In the genomic region with DNA sequence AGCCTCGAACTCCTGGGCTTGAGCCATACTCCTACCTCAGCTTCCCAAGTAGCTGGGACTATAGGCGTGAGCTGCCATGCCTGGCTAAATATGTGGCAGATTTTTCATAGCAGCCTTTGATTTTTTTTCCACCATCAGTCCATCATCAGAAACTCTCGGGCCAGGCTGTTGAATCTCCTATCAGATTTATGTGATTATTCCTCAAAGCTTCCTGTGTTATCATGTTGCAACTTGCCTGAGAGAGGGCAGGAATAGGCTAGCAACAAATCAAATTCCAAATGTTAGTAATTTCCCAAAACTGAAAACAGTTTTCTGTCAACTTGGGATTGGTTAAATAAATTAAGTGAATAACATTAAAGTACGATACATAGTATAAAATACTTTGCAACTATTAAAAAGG, we compare ENCODE assay signal across 16 cellular contexts. TPM values are rescaled to one million over a fixed set of nuclear protein-coding genes. Genes with fewer than 3 reads are reported as not detected.
DNase-seq lines count a peak whose midpoint lies in the region; ATAC-seq and TF ChIP-seq lines count a peak whose summit lies in the region.
"Had no signal": no experiment of that assay in that cellular context is flagged by ENCODE, and none has a peak within 500 bp of the region (broad histone marks: within the 10 kb centered on the region; RNA-seq: fewer than 3 reads in every experiment).

No MANE protein-coding gene starts in this region.

- POLR2A ChIA-PET in MCF 10A (lab: Yijun Ruan, JAX) = interaction anchor here (0.7 to 5.2 kb wide), 17 partner anchors 8 to 139 kb away, joined by 3 to 42 read pairs (median 4); no protein-coding TSS in a partner anchor
- POLR2A ChIA-PET in naive thymus-derived CD4-positive, alpha-beta T cell (lab: Charles Lee) = interaction anchor here (0.7 to 3.8 kb wide), 5 partner anchors 12 to 54 kb away, joined by 3 to 36 read pairs (median 4); a partner anchor contains a TSS

- peak; percentile 69 for DNase-seq in NCI-H2171 treated with DMSO at 0.1 percent for 48 hours (lab: John Stamatoyannopoulos, UW)
- DNase-seq in MCF 10A (ENCODE audit: unreplicated experiment) = no peak
- no peak for DNase-seq in naive thymus-derived CD4-positive, alpha-beta T cell
- no peak for DNase-seq in DMS79 treated with DMSO at 0.1 percent for 48 hours (lab: John Stamatoyannopoulos, UW)
- no peak for DNase-seq in SIG-M5 treated with dmso at 0.1 percent for 504 hours (lab: John Stamatoyannopoulos, UW; ENCODE audit: unreplicated experiment)
- DNase-seq in AG08395 (ENCODE audit: low spot score) = no peak
- DNase-seq: H7, MG63, NCI-H1092, NCI-H146, NCI-H345, NCI-H774, SHP77 treated with DMSO at 0.1 percent for 48 hours had no signal

- BruUV-seq in MCF 10A (replicated peaks; lab: Mats Ljungman, UMichigan) = no TSS peak

- no peaks in the 10 kb centered on the region for H3K9me3 ChIP-seq in naive thymus-derived CD4-positive, alpha-beta T cell (ENCODE audit: control insufficient read depth in 2 of 3, low read length in 3 of 3)
- H3K9me3 ChIP-seq: A549, MG63 had no signal

- TF ChIP-seq CTCF in C4-2B (conservative IDR thresholded peaks at IDR 0.05) (no peak), MCF 10A (IDR thresholded peaks at IDR 0.05; ENCODE audit: unreplicated experiment) (no peak)

- peaks cover 0 to 6% (median 0%) of the 10 kb centered on the region in 3 experiments for H3K36me3 ChIP-seq in naive thymus-derived CD4-positive, alpha-beta T cell (ENCODE audit: control insufficient read depth in 2 of 3, insufficient read depth in 3 of 3, low read length in 3 of 3)

- intact Hi-C loops in MCF 10A (cut with micrococcal nuclease) = no loop called here
- intact Hi-C loops in naive thymus-derived CD4-positive, alpha-beta T cell (cut with micrococcal nuclease) = no loop called here

- no peaks in the 10 kb centered on the region for H3K27me3 Mint-ChIP-seq in MCF 10A (ENCODE audit: insufficient read depth, unreplicated experiment)
- no peaks in the 10 kb centered on the region for H3K27me3 Mint-ChIP-seq in naive thymus-derived CD4-positive, alpha-beta T cell

- peaks cover 27% of the 10 kb centered on the region for H3K4me1 Mint-ChIP-seq in MCF 10A (ENCODE audit: insufficient read depth, unreplicated experiment)
- peaks cover 22 to 47% (median 36%) of the 10 kb centered on the region in 7 donors for H3K4me1 Mint-ChIP-seq in naive thymus-derived CD4-positive, alpha-beta T cell

- no peak for ATAC-seq in naive thymus-derived CD4-positive, alpha-beta T cell
- ATAC-seq: A549 had no signal

- H3K4me1 ChIP-seq in naive thymus-derived CD4-positive, alpha-beta T cell (ENCODE audit: control insufficient read depth in 2 of 2, insufficient read depth in 2 of 2, low read length in 2 of 2) = peaks cover 8 to 10% of the 10 kb centered on the region in 2 donors

- no peak overlapping the region for H3K4me3 Mint-ChIP-seq in MCF 10A (ENCODE audit: unreplicated experiment)
- no peak overlapping the region for H3K4me3 Mint-ChIP-seq in naive thymus-derived CD4-positive, alpha-beta T cell
- H3K4me3 Mint-ChIP-seq: CD14-positive monocyte had no signal

- H3K4me3 ChIP-seq in naive thymus-derived CD4-positive, alpha-beta T cell (ENCODE audit: low read length) = no peak overlapping the region
- H3K4me3 ChIP-seq: A549, MG63 had no signal

- H3K27me3 ChIP-seq in naive thymus-derived CD4-positive, alpha-beta T cell (ENCODE audit: control insufficient read depth in 2 of 2, insufficient read depth in 2 of 2, low read length in 2 of 2) = no peaks in the 10 kb centered on the region
- H3K27me3 ChIP-seq: MG63 had no signal

- CTCF ChIA-PET in MCF 10A (lab: Yijun Ruan, JAX) = interaction anchor here (1.6 to 5.6 kb wide), 5 partner anchors 10 to 106 kb away, joined by 8 to 45 read pairs (median 17); no protein-coding TSS in a partner anchor
- CTCF ChIA-PET in naive thymus-derived CD4-positive, alpha-beta T cell (lab: Charles Lee) = interaction anchor here (0.6 to 4.1 kb wide), 3 partner anchors 11 to 59 kb away, joined by 3 to 26 read pairs (median 4); no protein-coding TSS in a partner anchor

- peaks cover 9% of the 10 kb centered on the region for H3K36me3 Mint-ChIP-seq in MCF 10A (ENCODE audit: insufficient read depth, unreplicated experiment)
- peaks cover 0 to 8% (median 0%) of the 10 kb centered on the region in 5 donors for H3K36me3 Mint-ChIP-seq in naive thymus-derived CD4-positive, alpha-beta T cell

- peak overlapping the region; percentile 11 for H3K27ac Mint-ChIP-seq in MCF 10A (ENCODE audit: low read depth, unreplicated experiment)
- H3K27ac Mint-ChIP-seq in naive thymus-derived CD4-positive, alpha-beta T cell = peak overlapping the region in 6 of 9 donors; percentile 49 to 100 (median 88)
- H3K27ac Mint-ChIP-seq: CD14-positive monocyte had no signal

- H3K27ac ChIP-seq in C4-2B = peak overlapping the region; percentile 8; the same call in 1 of the 2 replicates
- H3K27ac ChIP-seq in naive thymus-derived CD4-positive, alpha-beta T cell (ENCODE audit: low read depth, low read length) = no peak overlapping the region
- H3K27ac ChIP-seq: A549 had no signal

- no peaks in the 10 kb centered on the region for H3K9me3 Mint-ChIP-seq in MCF 10A (ENCODE audit: unreplicated experiment)
- peaks cover 0 to 3% (median 0%) of the 10 kb centered on the region in 11 donors for H3K9me3 Mint-ChIP-seq in naive thymus-derived CD4-positive, alpha-beta T cell
- H3K9me3 Mint-ChIP-seq: CD14-positive monocyte had no signal

RNA-seq across cellular contexts. Expression of a gene that starts 3.4 kb away (rescaled TPM):
- 9.3 and 9.5 TPM in 2 replicates for total RNA-seq in MCF 10A (2022)
- 1 to 10 TPM; 1.2 to 7.8 (median 4.6) TPM for total RNA-seq in naive thymus-derived CD4-positive, alpha-beta T cell
- 1 to 10 TPM; 2.0 to 2.7 TPM for polyA plus RNA-seq in naive thymus-derived CD4-positive, alpha-beta T cell

RNA-seq across cellular contexts. Expression of a gene that starts 3.7 kb away (rescaled TPM):
- total RNA-seq in MCF 10A (2022) = 109 and 113 TPM in 2 replicates
- total RNA-seq in naive thymus-derived CD4-positive, alpha-beta T cell = 100 to 1,000 TPM; 216 to 453 (median 266) TPM
- 100 to 1,000 TPM in 1 of 2 donors, 10 to 100 TPM in 1; 27.1 to 142 TPM for polyA plus RNA-seq in naive thymus-derived CD4-positive, alpha-beta T cell

RNA-seq across cellular contexts. Expression of a gene that starts 19.0 kb away (rescaled TPM):
- 76.9 and 82.4 TPM in 2 replicates for total RNA-seq in MCF 10A (2022)
- total RNA-seq in naive thymus-derived CD4-positive, alpha-beta T cell = 10 to 100 TPM; 41.8 to 83.0 (median 69.7) TPM
- 10 to 100 TPM; 63.2 to 78.0 TPM for polyA plus RNA-seq in naive thymus-derived CD4-positive, alpha-beta T cell

RNA-seq across cellular contexts. Expression of a gene that starts 21.6 kb away (rescaled TPM):
- total RNA-seq in MCF 10A (2022) = not detected in 2 replicates
- under 1 TPM in 1 of 5 experiments, not detected in 4; 0.42 TPM for total RNA-seq in naive thymus-derived CD4-positive, alpha-beta T cell
- polyA plus RNA-seq in naive thymus-derived CD4-positive, alpha-beta T cell = not detected
- polyA plus RNA-seq: A549, CD14-positive monocyte had no signal

RNA-seq across cellular contexts. Expression of a gene that starts 28.4 kb away (rescaled TPM):
- 52.2 and 63.6 TPM in 2 replicates for total RNA-seq in MCF 10A (2022)
- total RNA-seq in naive thymus-derived CD4-positive, alpha-beta T cell = 10 to 100 TPM; 43.0 to 59.6 (median 44.1) TPM
- 100 to 1,000 TPM in 1 of 2 donors, 10 to 100 TPM in 1; 99.1 to 113 TPM for polyA plus RNA-seq in naive thymus-derived CD4-positive, alpha-beta T cell
